In the genomic region with DNA sequence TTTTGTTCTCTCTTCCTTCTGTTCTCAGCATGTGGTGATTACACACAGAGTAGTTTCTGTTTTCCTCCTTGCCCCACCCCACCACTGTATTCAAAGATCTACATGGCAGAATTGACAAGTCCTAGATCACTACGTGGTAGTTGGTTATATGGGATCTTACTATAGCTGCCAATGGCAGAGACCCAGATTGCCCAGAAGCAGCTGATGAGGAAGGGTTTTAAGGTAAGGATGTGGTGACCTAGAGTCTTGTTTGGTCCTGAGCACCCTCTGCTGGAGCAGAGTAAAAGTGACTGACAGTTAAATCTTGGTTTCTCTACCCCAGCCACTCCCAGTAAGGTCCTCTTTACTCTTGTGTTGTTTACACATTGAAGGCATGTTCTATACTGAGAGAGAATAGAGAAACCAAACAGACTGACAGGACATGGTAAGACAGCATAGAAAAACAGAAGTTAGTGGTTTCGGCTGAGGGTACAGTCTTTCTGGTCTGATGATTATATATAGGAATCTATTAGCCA, we compare ENCODE assay signal across 8 cellular contexts. TPM values are rescaled to one million over a fixed set of nuclear protein-coding genes. Genes with fewer than 3 reads are reported as not detected.
A peak's percentile ranks its signal among the peaks of the same experiment; 100 is the strongest.
DNase-seq lines count a peak whose midpoint lies in the region; ATAC-seq, FAIRE-seq and TF ChIP-seq lines count a peak whose summit lies in the region.

No MANE protein-coding gene starts in this region.

- H3K79me2 ChIP-seq in Loucy (ENCODE audit: insufficient read depth, low read length) = peaks cover 4% of the 10 kb centered on the region; the same call in 1 of the 2 replicates

- peaks cover 62% of the 10 kb centered on the region for H3K36me3 Mint-ChIP-seq in WTC11

- WGBS in psoas muscle, 3 donors = 48 to 60% (median 54%) methylated on average over 2 of the region's 2 CpGs

- no peak overlapping the region for H3K27ac ChIP-seq in psoas muscle

- CTCF ChIA-PET in BJ (lab: Yijun Ruan, JAX) = interaction anchor here (0.6 to 4.2 kb wide), 18 partner anchors 9 to 479 kb away, joined by 3 to 61 read pairs (median 4); partner anchors contain the start of genes AHCYL1, GNAI3 and STRIP1
- CTCF ChIA-PET in WTC11 (lab: Charles Lee) = interaction anchor here (0.6 to 4.0 kb wide), 11 partner anchors 13 to 235 kb away, joined by 3 to 45 read pairs (median 4); partner anchors contain the start of genes AHCYL1 and STRIP1

- no peaks in the 10 kb centered on the region for H3K4me1 ChIP-seq in Loucy (ENCODE audit: insufficient read depth, low read length, poor library complexity, severe bottlenecking)
- peaks cover 31% of the 10 kb centered on the region for H3K4me1 ChIP-seq in psoas muscle

- POLR2A ChIA-PET in BJ (lab: Charles Lee) = interaction anchor here (0.6 kb wide), 2 partner anchors 27 to 100 kb away, joined by 4 to 6 read pairs; partner anchors contain the start of gene AHCYL1
- POLR2A ChIA-PET in WTC11 (lab: Charles Lee) = no interaction called here

- H3K9me3 ChIP-seq in Loucy (ENCODE audit: insufficient read depth, low read depth, low read length) (no peaks in the 10 kb centered on the region), psoas muscle (no peaks in the 10 kb centered on the region)

- H3K9ac ChIP-seq in Loucy (ENCODE audit: low read depth, low read length, poor library complexity, severe bottlenecking) = no peak overlapping the region

- H3K9me3 Mint-ChIP-seq in WTC11 = no peaks in the 10 kb centered on the region

- H3K4me2 ChIP-seq in Loucy (ENCODE audit: low read depth, low read length, poor library complexity, severe bottlenecking) = no peak overlapping the region

- H3K27ac Mint-ChIP-seq in WTC11 = 0 out of 2 replicates have a peak overlapping the region, but pooled peaks have one; percentile 50

- peak; percentile 91 for FAIRE-seq in GM12891 (lab: Jason Lieb, UNC)

- H3K4me3 Mint-ChIP-seq in WTC11 = no peak overlapping the region

- H3K27me3 ChIP-seq in BJ (ENCODE audit: control insufficient read depth, insufficient read depth, low read length) (no peaks in the 10 kb centered on the region), Loucy (ENCODE audit: insufficient read depth, low read length, poor library complexity, severe bottlenecking) (no peaks in the 10 kb centered on the region), psoas muscle (ENCODE audit: insufficient read depth in 3 of 3, low read length in 2 of 3) (no peaks in the 10 kb centered on the region)

- no peak for TF ChIP-seq POLR2A in GM12891 (IDR thresholded peaks at IDR 0.05; ENCODE audit: low read depth, low read length)

- no peaks in the 10 kb centered on the region for H3F3A ChIP-seq in Loucy (ENCODE audit: low read depth)

- ATAC-seq in HG02571 (IDR thresholded peaks at IDR 0.05; ENCODE audit: unreplicated experiment) (peak; percentile 97), WTC11 (peak; percentile 88), psoas muscle (peak; percentile 74 to 86 (median 82))

- no peaks in the 10 kb centered on the region for H3K27me3 Mint-ChIP-seq in WTC11 (ENCODE audit: low read depth)

- DNase-seq in BJ (ENCODE audit: low read depth) (no peak), GM12891 (ENCODE audit: insufficient read length, low spot score) (peak; percentile 51), WTC11 (ENCODE audit: low spot score) (no peak), fibroblast of villous mesenchyme (ENCODE audit: low read depth) (peak; percentile 79), psoas muscle (no peak), GOT3 (lab: John Stamatoyannopoulos, UW) (no peak)

- H4K20me1 ChIP-seq in Loucy (ENCODE audit: insufficient read depth, low read length, poor library complexity, severe bottlenecking) = no peaks in the 10 kb centered on the region

- peaks cover 11% of the 10 kb centered on the region for H3K4me1 Mint-ChIP-seq in WTC11

- no peaks in the 10 kb centered on the region for H3K9me2 ChIP-seq in Loucy (replicated peaks; ENCODE audit: low read depth, low read length)

- H3K36me3 ChIP-seq in BJ (ENCODE audit: control insufficient read depth, insufficient read depth, low read length) (peaks cover 17% of the 10 kb centered on the region), Loucy (ENCODE audit: insufficient read depth, low read length) (peaks cover 72% of the 10 kb centered on the region), psoas muscle (ENCODE audit: insufficient read depth in 1 of 2, low read depth in 1 of 2) (peaks cover 34 to 84% of the 10 kb centered on the region in 2 donors)

- H2AFZ ChIP-seq in Loucy (ENCODE audit: low read length) = no peak overlapping the region

- intact Hi-C loops in psoas muscle (cut with DNase I) = loop anchor here in 1 of 2 donors (1.0 kb wide), 1 partner anchor 234 kb away; no protein-coding TSS in a partner anchor

- peak; percentile 69 for TF ChIP-seq CTCF in BJ (IDR thresholded peaks at IDR 0.05; ENCODE audit: insufficient read depth, low read depth, low read length)
- TF ChIP-seq CTCF in Loucy (conservative IDR thresholded peaks at IDR 0.05; ENCODE audit: low read length) = peak; percentile 68
- no peak for TF ChIP-seq CTCF in WTC11 (IDR thresholded peaks at IDR 0.05)
- peak; percentile 70 for TF ChIP-seq CTCF in fibroblast of villous mesenchyme (IDR thresholded peaks at IDR 0.05; ENCODE audit: insufficient read depth, low read depth, low read length)
- peak; percentile 60 for TF ChIP-seq CTCF in psoas muscle (IDR thresholded peaks at IDR 0.05)

- no peak overlapping the region for H3K4me3 ChIP-seq in BJ (ENCODE audit: low read depth, low read length)
- no peak overlapping the region for H3K4me3 ChIP-seq in Loucy (ENCODE audit: low read length, poor library complexity, severe bottlenecking)
- no peak overlapping the region for H3K4me3 ChIP-seq in fibroblast of villous mesenchyme (ENCODE audit: low read depth, low read length)
- H3K4me3 ChIP-seq in psoas muscle = no peak overlapping the region

TF ChIP-seq in GM12891, 5 proteins besides CTCF, POLR2A, EP300 and RAD21:
- TF ChIP-seq SPI1 (IDR thresholded peaks at IDR 0.05; ENCODE audit: low read depth, low read length) (no peak), TAF1 (IDR thresholded peaks at IDR 0.05; ENCODE audit: low read depth, low read length) (no peak), PAX5 (IDR thresholded peaks at IDR 0.05; ENCODE audit: insufficient read depth, low read length, severe bottlenecking) (no peak), POLR2AphosphoS5 (IDR thresholded peaks at IDR 0.05; ENCODE audit: low read depth, low read length) (no peak), POU2F2 (IDR thresholded peaks at IDR 0.05; ENCODE audit: low read depth, low read length) (no peak)

TF ChIP-seq in WTC11, 78 proteins besides CTCF, POLR2A, EP300 and RAD21 (continues in another document):
- no peak for TF ChIP-seq CBFB (CRISPR knock-in tag; IDR thresholded peaks at IDR 0.05; ENCODE audit: low read depth)
- no peak for TF ChIP-seq NFE2L1 (CRISPR knock-in tag; IDR thresholded peaks at IDR 0.05)
- TF ChIP-seq, protein P1, sequence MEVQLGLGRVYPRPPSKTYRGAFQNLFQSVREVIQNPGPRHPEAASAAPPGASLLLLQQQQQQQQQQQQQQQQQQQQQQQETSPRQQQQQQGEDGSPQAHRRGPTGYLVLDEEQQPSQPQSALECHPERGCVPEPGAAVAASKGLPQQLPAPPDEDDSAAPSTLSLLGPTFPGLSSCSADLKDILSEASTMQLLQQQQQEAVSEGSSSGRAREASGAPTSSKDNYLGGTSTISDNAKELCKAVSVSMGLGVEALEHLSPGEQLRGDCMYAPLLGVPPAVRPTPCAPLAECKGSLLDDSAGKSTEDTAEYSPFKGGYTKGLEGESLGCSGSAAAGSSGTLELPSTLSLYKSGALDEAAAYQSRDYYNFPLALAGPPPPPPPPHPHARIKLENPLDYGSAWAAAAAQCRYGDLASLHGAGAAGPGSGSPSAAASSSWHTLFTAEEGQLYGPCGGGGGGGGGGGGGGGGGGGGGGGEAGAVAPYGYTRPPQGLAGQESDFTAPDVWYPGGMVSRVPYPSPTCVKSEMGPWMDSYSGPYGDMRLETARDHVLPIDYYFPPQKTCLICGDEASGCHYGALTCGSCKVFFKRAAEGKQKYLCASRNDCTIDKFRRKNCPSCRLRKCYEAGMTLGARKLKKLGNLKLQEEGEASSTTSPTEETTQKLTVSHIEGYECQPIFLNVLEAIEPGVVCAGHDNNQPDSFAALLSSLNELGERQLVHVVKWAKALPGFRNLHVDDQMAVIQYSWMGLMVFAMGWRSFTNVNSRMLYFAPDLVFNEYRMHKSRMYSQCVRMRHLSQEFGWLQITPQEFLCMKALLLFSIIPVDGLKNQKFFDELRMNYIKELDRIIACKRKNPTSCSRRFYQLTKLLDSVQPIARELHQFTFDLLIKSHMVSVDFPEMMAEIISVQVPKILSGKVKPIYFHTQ (CRISPR knock-in tag; IDR thresholded peaks at IDR 0.05) = no peak
- TF ChIP-seq ETV6 (CRISPR knock-in tag; IDR thresholded peaks at IDR 0.05) = no peak
- TF ChIP-seq ZNF232 (CRISPR knock-in tag; IDR thresholded peaks at IDR 0.05) = no peak
- TF ChIP-seq, protein P2, sequence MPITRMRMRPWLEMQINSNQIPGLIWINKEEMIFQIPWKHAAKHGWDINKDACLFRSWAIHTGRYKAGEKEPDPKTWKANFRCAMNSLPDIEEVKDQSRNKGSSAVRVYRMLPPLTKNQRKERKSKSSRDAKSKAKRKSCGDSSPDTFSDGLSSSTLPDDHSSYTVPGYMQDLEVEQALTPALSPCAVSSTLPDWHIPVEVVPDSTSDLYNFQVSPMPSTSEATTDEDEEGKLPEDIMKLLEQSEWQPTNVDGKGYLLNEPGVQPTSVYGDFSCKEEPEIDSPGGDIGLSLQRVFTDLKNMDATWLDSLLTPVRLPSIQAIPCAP (CRISPR knock-in tag; IDR thresholded peaks at IDR 0.05) = no peak
- no peak for TF ChIP-seq ELF4 (CRISPR knock-in tag; IDR thresholded peaks at IDR 0.05; ENCODE audit: low read depth)

RNA-seq across cellular contexts. Expression of gene STRIP1, which starts 22.8 kb away (rescaled TPM):
- polyA plus RNA-seq in BJ (2011; rRNA removed) = 37.3 and 46.2 TPM in 2 replicates
- 35.2 and 49.0 TPM in 2 replicates for polyA minus RNA-seq in BJ (2011; rRNA and poly(A)+ RNA removed)
- polyA plus RNA-seq in GM12891 (2012; ENCODE audit: low read depth, missing spikeins) = 11.1 TPM
- 36.8 to 42.8 TPM (median 38.2 TPM) in 3 replicates for total RNA-seq in WTC11 (2021)
- 48.3 and 52.2 TPM in 2 replicates for total RNA-seq in fibroblast of villous mesenchyme
- total RNA-seq in psoas muscle = 10 to 100 TPM; 16.1 to 23.1 (median 17.0) TPM
- 10 to 100 TPM; 12.1 to 17.4 (median 13.5) TPM for polyA plus RNA-seq in psoas muscle

RNA-seq across cellular contexts. Expression of gene AHCYL1, which starts 27.0 kb away (rescaled TPM):
- polyA plus RNA-seq in BJ (2011; rRNA removed) = 95.5 and 105 TPM in 2 replicates
- 64.5 and 72.6 TPM in 2 replicates for polyA minus RNA-seq in BJ (2011; rRNA and poly(A)+ RNA removed)
- 32.7 TPM for polyA plus RNA-seq in GM12891 (2012; ENCODE audit: low read depth, missing spikeins)
- total RNA-seq in WTC11 (2021) = 92.1 to 99.4 TPM (median 98.6 TPM) in 3 replicates
- total RNA-seq in fibroblast of villous mesenchyme = 49.0 and 66.9 TPM in 2 replicates
- total RNA-seq in psoas muscle = 100 to 1,000 TPM in 1 of 4 donors, 10 to 100 TPM in 3; 60.2 to 128 (median 88.9) TPM
- polyA plus RNA-seq in psoas muscle = 10 to 100 TPM; 42.5 to 47.2 (median 46.2) TPM

RNA-seq across cellular contexts. Expression of gene ALX3, which starts 58.9 kb away (rescaled TPM):
- polyA plus RNA-seq in BJ (2011; rRNA removed) = 4.3 and 5.7 TPM in 2 replicates
- 8.1 and 8.6 TPM in 2 replicates for polyA minus RNA-seq in BJ (2011; rRNA and poly(A)+ RNA removed)
- not detected for polyA plus RNA-seq in GM12891 (2012; ENCODE audit: low read depth, missing spikeins)
- 0.09 to 0.15 TPM in 2 of 3 replicates, not detected in the other for total RNA-seq in WTC11 (2021)
- total RNA-seq in fibroblast of villous mesenchyme = not detected in 2 replicates
- not detected for total RNA-seq in psoas muscle
- polyA plus RNA-seq in psoas muscle = under 1 TPM; 0.04 to 0.11 (median 0.05) TPM

Comparison
In these comparisons a context has a peak if more than half of its experiments do, and no peak if none do; other contexts are left out.
1. DNase-seq: peak in GM12891 (single experiment) and fibroblast of villous mesenchyme (single experiment); none in BJ (single experiment), WTC11 (single experiment), psoas muscle (0 of 2) and GOT3 (single experiment).
2. Peak in every context shown above with its lines, with median percentiles within 50 percentile points of each other: ATAC-seq.